ENCODE assay signal across 24 cellular contexts in the genomic region with DNA sequence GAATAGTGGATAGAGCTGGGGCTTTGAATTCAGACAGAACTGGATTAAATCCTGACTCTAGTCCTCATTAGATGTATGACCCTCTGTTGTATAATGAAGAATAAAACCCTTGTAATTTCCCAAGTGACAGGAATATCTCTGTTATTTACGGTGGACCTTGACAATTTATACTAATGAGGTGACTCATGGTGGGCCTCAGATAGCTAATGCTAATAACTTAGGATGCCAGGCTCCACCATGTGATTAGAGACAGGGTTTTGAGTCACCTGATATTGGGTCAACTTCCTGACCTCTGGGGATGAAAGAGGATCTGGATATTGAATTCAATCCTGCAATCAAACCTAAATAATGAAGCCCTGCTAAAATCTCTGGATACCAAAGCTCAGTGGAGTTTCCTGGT. TPM values are rescaled to one million over a fixed set of nuclear protein-coding genes. Genes with fewer than 3 reads are reported as not detected.
DNase-seq lines count a peak whose midpoint lies in the region; ATAC-seq, FAIRE-seq and TF ChIP-seq lines count a peak whose summit lies in the region.
"Had no signal": no experiment of that assay in that cellular context is flagged by ENCODE, and none has a peak within 500 bp of the region (broad histone marks: within the 10 kb centered on the region; RNA-seq: fewer than 3 reads in every experiment).

No MANE protein-coding gene starts in this region.

- H4K20me1 ChIP-seq in MM.1S (ENCODE audit: insufficient read depth, low read length), result no peaks in the 10 kb centered on the region

- peak overlapping the region; percentile 11; the same call in 1 of the 2 replicates for H3K27ac Mint-ChIP-seq in HFFc6
- H3K27ac Mint-ChIP-seq: CD4-positive, alpha-beta T cell had no signal

- H3K4me3 ChIP-seq in bronchial epithelial cell (ENCODE audit: low read depth, low read length) (no peak overlapping the region), mesenchymal stem cell (ENCODE audit: insufficient read depth in 1 of 2, low read depth in 1 of 2, low read length in 2 of 2) (no peak overlapping the region), MM.1S (ENCODE audit: low read length) (no peak overlapping the region)
- H3K4me3 ChIP-seq: SK-N-MC had no signal

- no peak overlapping the region for H3K4ac ChIP-seq in mesenchymal stem cell (ENCODE audit: low read depth in 1 of 2, low read length in 2 of 2)

- no peak overlapping the region for H2BK15ac ChIP-seq in mesenchymal stem cell (ENCODE audit: low read depth, poor library complexity, severe bottlenecking)

- H3F3A ChIP-seq in MM.1S (ENCODE audit: insufficient read depth, low read length), result no peaks in the 10 kb centered on the region

- no peak overlapping the region for H2BK5ac ChIP-seq in mesenchymal stem cell (ENCODE audit: low read depth, low read length, poor library complexity, severe bottlenecking)

- H3K9me3 Mint-ChIP-seq in HFFc6, result peaks cover 6% of the 10 kb centered on the region

- H4K8ac ChIP-seq in mesenchymal stem cell (ENCODE audit: low read length), result no peak overlapping the region

- no peaks in the 10 kb centered on the region for H3K79me2 ChIP-seq in MM.1S (ENCODE audit: low read length)

- H3K27ac ChIP-seq in mesenchymal stem cell (ENCODE audit: low read length, poor library complexity, severe bottlenecking), result no peak overlapping the region
- H3K27ac ChIP-seq in MM.1S (ENCODE audit: low read length), result no peak overlapping the region
- H3K27ac ChIP-seq: RWPE1, SK-N-MC had no signal

- H3K9me2 ChIP-seq in MM.1S (replicated peaks; ENCODE audit: insufficient read depth, low read length), result no peaks in the 10 kb centered on the region

- peak; percentile 23 for FAIRE-seq in bronchial epithelial cell (lab: Jason Lieb, UNC)
- FAIRE-seq: GM12891, H1 had no signal

- H2BK12ac ChIP-seq in mesenchymal stem cell (ENCODE audit: low read length in 2 of 2), result no peak overlapping the region

- ATAC-seq in HG02973 (IDR thresholded peaks at IDR 0.05; ENCODE audit: unreplicated experiment) (no peak), GM21423 (IDR thresholded peaks at IDR 0.05; ENCODE audit: unreplicated experiment) (no peak)
- ATAC-seq: HCT116 had no signal

- peaks cover 10% of the 10 kb centered on the region for H3K36me3 ChIP-seq in bronchial epithelial cell (ENCODE audit: control insufficient read depth, insufficient read depth, low read length)
- H3K36me3 ChIP-seq in mesenchymal stem cell (ENCODE audit: control insufficient read depth in 1 of 2, insufficient read depth in 2 of 2, low read depth in 1 of 2, low read length in 2 of 2), result peaks cover 40 to 78% of the 10 kb centered on the region in 2 experiments
- peaks cover 12% of the 10 kb centered on the region; the same call in 1 of the 2 replicates for H3K36me3 ChIP-seq in MM.1S (replicated peaks; ENCODE audit: insufficient read depth, low read length)

- H3K36me3 Mint-ChIP-seq in HFFc6 (ENCODE audit: low read depth), result peaks cover 61% of the 10 kb centered on the region

- no peak overlapping the region for H2AK5ac ChIP-seq in mesenchymal stem cell (ENCODE audit: low read length, severe bottlenecking)

- no peak overlapping the region for H4K91ac ChIP-seq in mesenchymal stem cell (ENCODE audit: low read length)

- H3K4me3 Mint-ChIP-seq in HFFc6, result no peak overlapping the region
- H3K4me3 Mint-ChIP-seq: CD4-positive, alpha-beta T cell had no signal

- no peaks in the 10 kb centered on the region for H3K27me3 ChIP-seq in bronchial epithelial cell (ENCODE audit: control insufficient read depth, insufficient read depth, low read length)
- no peaks in the 10 kb centered on the region for H3K27me3 ChIP-seq in mesenchymal stem cell (ENCODE audit: control insufficient read depth in 1 of 2, insufficient read depth in 1 of 2, low read length in 2 of 2)
- no peaks in the 10 kb centered on the region for H3K27me3 ChIP-seq in MM.1S (replicated peaks; ENCODE audit: insufficient read depth, low read length)

- H3K4me1 Mint-ChIP-seq in HFFc6 (ENCODE audit: low read depth), result peaks cover 7% of the 10 kb centered on the region

- TF ChIP-seq CTCF in HFFc6 (IDR thresholded peaks at IDR 0.05) (no peak), bronchial epithelial cell (IDR thresholded peaks at IDR 0.05; ENCODE audit: insufficient read depth, low read length, severe bottlenecking) (no peak), MM.1S (IDR thresholded peaks at IDR 0.05; ENCODE audit: low read length) (no peak)

- 82% methylated on average over 1 of the region's 1 CpG for WGBS in mesenchymal stem cell

- no peak overlapping the region for H2AFZ ChIP-seq in mesenchymal stem cell (ENCODE audit: low read depth, low read length)
- no peak overlapping the region for H2AFZ ChIP-seq in MM.1S (ENCODE audit: low read length)

- H3K9ac ChIP-seq in mesenchymal stem cell (ENCODE audit: low read length), result no peak overlapping the region
- H3K9ac ChIP-seq in MM.1S (ENCODE audit: low read length), result no peak overlapping the region

- H3K9me3 ChIP-seq in mesenchymal stem cell (ENCODE audit: control insufficient read depth, low read length), result peaks cover 10% of the 10 kb centered on the region
- no peaks in the 10 kb centered on the region for H3K9me3 ChIP-seq in MM.1S (replicated peaks; ENCODE audit: insufficient read depth, low read length)

- no peak overlapping the region for H3K23ac ChIP-seq in mesenchymal stem cell (ENCODE audit: low read length in 2 of 2)

- no peak overlapping the region for H3K14ac ChIP-seq in mesenchymal stem cell (ENCODE audit: low read length in 2 of 2)

- H3K4me1 ChIP-seq in mesenchymal stem cell (ENCODE audit: control insufficient read depth, insufficient read depth, low read depth, low read length), result no peaks in the 10 kb centered on the region
- H3K4me1 ChIP-seq in MM.1S (ENCODE audit: low read length), result no peaks in the 10 kb centered on the region
- H3K4me1 ChIP-seq: Caco-2 had no signal

- peaks cover 3% of the 10 kb centered on the region; the same call in 1 of the 2 replicates for H3K27me3 Mint-ChIP-seq in HFFc6 (ENCODE audit: insufficient read depth)
- H3K27me3 Mint-ChIP-seq: CD4-positive, alpha-beta T cell had no signal

- no peak overlapping the region for H3K18ac ChIP-seq in mesenchymal stem cell (ENCODE audit: low read depth in 1 of 2, low read length in 2 of 2)

- peak; percentile 15 for DNase-seq in EH (ENCODE audit: low read depth)
- no peak for DNase-seq in HFFc6
- DNase-seq in bronchial epithelial cell (ENCODE audit: low read depth), result no peak
- peak; percentile 30 for DNase-seq in mesenchymal stem cell
- no peak for DNase-seq in MM.1S
- DNase-seq in NCI-H1694 (lab: John Stamatoyannopoulos, UW), result no peak
- DNase-seq: Caco-2; CD4-positive, alpha-beta T cell; DMS 273 treated with DMSO at 0.1 percent for 48 hours; DMS79 treated with DMSO at 0.1 percent for 48 hours; Karpas-422; NCI-H1417; NCI-H187 treated with DMSO at 0.1 percent for 48 hours; NCI-H2107; NCI-H446 treated with DMSO at 0.1 percent for 48 hours; NCI-H69; SHP77 treated with DMSO at 0.1 percent for 48 hours had no signal

- peaks cover 9% of the 10 kb centered on the region for H3K79me1 ChIP-seq in mesenchymal stem cell (replicated peaks; ENCODE audit: low read length, poor library complexity, severe bottlenecking)

- no peak overlapping the region for H2BK120ac ChIP-seq in mesenchymal stem cell (ENCODE audit: low read depth, low read length)

- H3K4me2 ChIP-seq in mesenchymal stem cell (ENCODE audit: low read length, poor library complexity, severe bottlenecking) (no peak overlapping the region), MM.1S (ENCODE audit: low read depth, low read length) (no peak overlapping the region)

RNA-seq across cellular contexts. Expression of gene OSBP, which starts 33.6 kb away (rescaled TPM):
- 10 to 100 TPM; 39.0 to 45.6 (median 42.9) TPM for total RNA-seq in HFFc6 (2021; fragmentation: NEBNext Ultra II Directional; extraction: Animal tissue kit (Norgen Biotek cat#: 25700))
- 32.1 and 36.6 TPM in 2 replicates for total RNA-seq in bronchial epithelial cell
- polyA plus RNA-seq in mesenchymal stem cell (2013, experiment 1 of 2), result 25.4 TPM
- 25.0 TPM for polyA plus RNA-seq in mesenchymal stem cell (2013, experiment 2 of 2)

Comparison
In these comparisons a context has a peak if more than half of its experiments do, and no peak if none do; other contexts are left out.
1. DNase-seq: peak in EH (single experiment) and mesenchymal stem cell (single experiment); none in HFFc6 (single experiment), bronchial epithelial cell (single experiment), MM.1S (single experiment) and NCI-H1694 (single experiment).